In the genomic region with DNA sequence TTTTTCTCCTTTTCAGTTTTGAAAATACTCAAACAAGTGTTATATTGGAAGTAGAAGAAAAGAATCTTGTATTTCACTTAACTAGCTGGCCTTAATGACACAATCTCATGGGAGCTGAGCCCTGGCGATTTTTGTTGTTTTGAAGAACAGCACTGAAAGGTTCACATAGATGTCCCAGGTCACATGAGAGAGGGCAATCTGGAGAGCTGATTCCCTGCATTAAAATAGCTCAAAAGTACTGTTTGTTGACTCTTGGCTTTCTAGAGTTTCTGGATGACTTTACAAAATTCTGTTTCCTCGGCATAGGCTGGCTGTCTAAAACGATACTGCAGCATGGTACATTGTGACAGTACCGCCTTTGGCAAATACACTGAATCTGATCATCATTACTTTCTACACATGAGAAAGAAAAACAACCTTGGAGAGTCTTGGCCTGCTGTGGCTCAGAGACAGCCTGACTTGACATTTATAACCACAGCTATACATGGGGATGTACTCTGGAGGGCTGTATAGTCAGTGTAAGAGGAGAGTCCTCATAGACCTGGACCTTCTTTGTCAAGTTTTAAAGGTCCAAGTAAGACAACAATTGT, we compare ENCODE assay signal across 1 cellular context.
TF ChIP-seq lines count a peak whose summit lies in the region.

No MANE protein-coding gene starts in this region.

TF ChIP-seq in WTC11, 78 proteins besides CTCF, POLR2A, EP300 and RAD21 (continued from another document):
- no peak for TF ChIP-seq ZNF532 (CRISPR knock-in tag; IDR thresholded peaks at IDR 0.05; ENCODE audit: borderline replicate concordance)
